In the genomic region with DNA sequence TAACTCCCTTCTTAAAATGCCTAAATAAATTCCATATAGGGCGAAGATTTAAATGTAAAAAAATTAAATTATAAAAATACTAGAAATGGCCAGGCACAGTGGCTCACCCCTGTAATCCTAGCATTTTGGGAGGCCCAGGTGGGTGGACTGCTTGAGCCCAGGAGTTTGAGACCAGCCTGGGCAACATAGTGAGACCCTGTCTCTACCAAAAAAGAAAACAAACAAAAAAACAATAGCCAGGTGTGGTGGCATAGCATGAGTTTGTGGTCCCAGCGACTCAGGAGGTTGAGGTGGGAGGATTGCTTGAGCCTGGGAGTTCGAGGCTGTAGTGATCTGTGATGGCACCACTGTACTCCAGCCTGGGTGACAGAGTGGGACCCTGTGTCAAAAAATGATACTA, we compare ENCODE assay signal across 16 cellular contexts.
"Had no signal": no experiment of that assay in that cellular context is flagged by ENCODE, and none has a peak within 500 bp of the region (broad histone marks: within the 10 kb centered on the region; RNA-seq: fewer than 3 reads in every experiment).

No MANE protein-coding gene starts in this region.

- DNase-seq: activated CD4-positive, alpha-beta T cell treated with anti-CD3 and anti-CD28 coated beads for 36 hours; activated CD4-positive, CD25-positive, alpha-beta regulatory T cell; activated naive CD4-positive, alpha-beta T cell; activated T-cell treated with anti-CD3 and anti-CD28 coated beads for 4 hours; activated T-cell treated with anti-CD3 and anti-CD28 coated beads, Interleukin-2, amount 50 U/mL, for 72 hours; anterior cingulate cortex; body of pancreas; cortex of kidney; left lung; spleen; stimulated activated naive CD4-positive, alpha-beta T cell; T-helper 1 cell had no signal

- H3K9me3 ChIP-seq: body of pancreas, left lung, prostate gland, spleen, vagina had no signal

- H3K27me3 ChIP-seq: body of pancreas, left lung, spleen, vagina had no signal

- H3K4me3 ChIP-seq: body of pancreas, left lung, lung, prostate gland, spleen, vagina had no signal

- ATAC-seq: activated CD4-positive, alpha-beta T cell treated with anti-CD3 and anti-CD28 coated beads for 36 hours; activated naive CD4-positive, alpha-beta T cell treated with anti-CD3 and anti-CD28 coated beads, Interleukin-2, amount 50 U/mL, for 72 hours; activated T-cell treated with anti-CD3 and anti-CD28 coated beads, Interleukin-2, amount 50 U/mL, for 72 hours; body of pancreas; left lung had no signal

- H3K27ac ChIP-seq: body of pancreas, left lung, prostate gland, spleen, vagina had no signal

- H3K4me1 ChIP-seq: prostate gland, vagina had no signal

- H3K36me3 ChIP-seq: left lung, prostate gland, spleen, vagina had no signal
